10 cellular contexts compared by ENCODE assay signal in the genomic region with DNA sequence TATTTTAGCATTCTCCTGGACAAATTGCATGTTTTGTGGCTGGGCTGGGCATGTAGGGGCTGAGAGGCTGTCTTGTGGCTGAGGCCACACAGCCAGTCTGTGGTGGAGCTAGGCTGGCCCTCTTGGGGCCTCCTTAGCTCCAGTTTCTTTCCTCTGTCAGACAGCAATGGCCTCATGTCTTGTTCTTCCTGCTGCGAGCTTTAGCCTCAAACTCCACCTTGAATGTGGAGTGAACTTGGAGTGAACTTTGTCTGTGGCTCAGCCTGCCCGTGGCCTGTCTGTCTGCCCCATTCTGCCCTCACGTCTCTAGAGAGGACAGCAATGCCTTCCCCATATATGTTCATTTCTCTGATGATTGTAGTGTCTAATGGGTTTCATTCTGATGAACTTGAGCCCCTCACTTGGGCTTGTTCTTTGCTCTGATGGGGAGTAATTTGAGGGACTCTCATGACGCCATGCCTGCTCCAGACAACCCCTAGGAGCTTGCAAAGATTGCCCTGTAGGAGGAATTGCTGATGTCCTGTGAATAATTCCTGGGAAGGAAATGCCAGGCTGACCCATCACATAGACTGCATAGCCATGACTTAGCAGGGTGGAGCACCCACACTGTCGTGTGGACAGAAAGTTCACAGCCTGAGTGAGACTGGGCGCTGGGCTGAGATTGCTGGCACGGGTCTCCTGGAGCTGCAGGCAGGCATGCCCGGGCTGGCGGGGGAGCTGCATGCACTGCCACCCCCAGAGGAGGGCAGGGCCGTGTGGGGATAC. TPM values are rescaled to one million over a fixed set of nuclear protein-coding genes. Genes with fewer than 3 reads are reported as not detected.
DNase-seq lines count a peak whose midpoint lies in the region; ATAC-seq and TF ChIP-seq lines count a peak whose summit lies in the region.
"Had no signal": no experiment of that assay in that cellular context is flagged by ENCODE, and none has a peak within 500 bp of the region (broad histone marks: within the 10 kb centered on the region; RNA-seq: fewer than 3 reads in every experiment).

No MANE protein-coding gene starts in this region.

- TF ChIP-seq CTCF in Peyer's patch (IDR thresholded peaks at IDR 0.05) (peak in 1 of 6 experiments; percentile 12), fibroblast of lung (conservative IDR thresholded peaks at IDR 0.05 in 1 of 2, IDR thresholded peaks at IDR 0.05 in 1 of 2; ENCODE audit: low read depth in 1 of 2, low read length in 2 of 2) (no peak), GM13977 (IDR thresholded peaks at IDR 0.05; ENCODE audit: extremely low read depth, insufficient read depth, missing control alignments) (no peak), vagina (IDR thresholded peaks at IDR 0.05) (no peak)

- no peak overlapping the region for H3K4me3 ChIP-seq in Peyer's patch
- H3K4me3 ChIP-seq in fibroblast of lung (replicated peaks in 1 of 4; ENCODE audit: control extremely low read depth in 1 of 4, insufficient read depth in 1 of 4, low read depth in 3 of 4, low read length in 4 of 4), result no peak overlapping the region
- H3K4me3 ChIP-seq in skeletal muscle satellite cell (ENCODE audit: low read length), result peak overlapping the region; percentile 10
- H3K4me3 ChIP-seq in vagina, result no peak overlapping the region

- H3K4me1 ChIP-seq in Peyer's patch (peaks cover 0 to 82% (median 10%) of the 10 kb centered on the region in 4 donors), fibroblast of lung (ENCODE audit: control insufficient read depth, extremely low read depth, insufficient read depth, low read length) (peaks cover 16% of the 10 kb centered on the region), skeletal muscle satellite cell (ENCODE audit: control insufficient read depth, insufficient read depth, low read length) (peaks cover 74% of the 10 kb centered on the region), vagina (peaks cover 67% of the 10 kb centered on the region)

- TF ChIP-seq POLR2A in Peyer's patch (IDR thresholded peaks at IDR 0.05), result no peak
- no peak for TF ChIP-seq POLR2A in vagina (IDR thresholded peaks at IDR 0.05)
- TF ChIP-seq POLR2A in erythroblast (IDR thresholded peaks at IDR 0.05; ENCODE audit: low read length), result no peak

- H3K9ac ChIP-seq in fibroblast of lung (ENCODE audit: insufficient read depth, low read length) (no peak overlapping the region), skeletal muscle satellite cell (ENCODE audit: low read depth, low read length) (peak overlapping the region; percentile 77)

- H3K36me3 ChIP-seq in Peyer's patch, result no peaks in the 10 kb centered on the region
- no peaks in the 10 kb centered on the region for H3K36me3 ChIP-seq in fibroblast of lung (ENCODE audit: control insufficient read depth, insufficient read depth, low read length)
- H3K36me3 ChIP-seq in skeletal muscle satellite cell (ENCODE audit: insufficient read depth, low read length), result peaks cover 4% of the 10 kb centered on the region
- no peaks in the 10 kb centered on the region for H3K36me3 ChIP-seq in vagina

- H3K9me3 ChIP-seq in Peyer's patch, result no peaks in the 10 kb centered on the region
- no peaks in the 10 kb centered on the region for H3K9me3 ChIP-seq in fibroblast of lung (ENCODE audit: control insufficient read depth, insufficient read depth, low read depth, low read length)
- H3K9me3 ChIP-seq in skeletal muscle satellite cell (replicated peaks; ENCODE audit: low read length), result no peaks in the 10 kb centered on the region
- H3K9me3 ChIP-seq in vagina, result no peaks in the 10 kb centered on the region

- H3K4me2 ChIP-seq in fibroblast of lung (ENCODE audit: extremely low read depth, insufficient read depth, low read length) (no peak overlapping the region), skeletal muscle satellite cell (ENCODE audit: low read length) (peak overlapping the region; percentile 53)

- in situ Hi-C loops in GM13977 (cut with MboI; ENCODE audit: low pct_unique_long_range_greater_than_20kb, low sequenced_read_pairs, unreplicated experiment), result no loop called here

- no peaks in the 10 kb centered on the region for H4K20me1 ChIP-seq in fibroblast of lung (ENCODE audit: control insufficient read depth, extremely low read depth, insufficient read depth, low read length)

- no peaks in the 10 kb centered on the region for H3K27me3 ChIP-seq in Peyer's patch
- H3K27me3 ChIP-seq in fibroblast of lung (ENCODE audit: control insufficient read depth, insufficient read depth, low read length), result no peaks in the 10 kb centered on the region
- H3K27me3 ChIP-seq in skeletal muscle satellite cell (ENCODE audit: control insufficient read depth, insufficient read depth, low read length), result no peaks in the 10 kb centered on the region
- H3K27me3 ChIP-seq in vagina, result no peaks in the 10 kb centered on the region

- intact Hi-C loops in vagina (cut with DNase I), result no loop called here

- DNase-seq in ELR (ENCODE audit: low read depth), result peak; percentile 90
- peak in 1 of 3 donors; percentile 66 for DNase-seq in Peyer's patch
- DNase-seq in fibroblast of lung (ENCODE audit: low read depth in 2 of 2), result peak; percentile 48 to 70
- DNase-seq in GM13977 (ENCODE audit: low spot score), result no peak
- DNase-seq in vagina (ENCODE audit: extremely low spot score in 2 of 2), result no peak
- DNase-seq in erythroblast (lab: John Stamatoyannopoulos, UW), result no peak
- DNase-seq: DMS79 treated with DMSO at 0.1 percent for 48 hours, NCI-H446 had no signal

- H2AFZ ChIP-seq in fibroblast of lung (ENCODE audit: low read length), result no peak overlapping the region

- no peak for ATAC-seq in HG02571 (IDR thresholded peaks at IDR 0.05; ENCODE audit: unreplicated experiment)

- peaks cover 64% of the 10 kb centered on the region for H3K79me2 ChIP-seq in fibroblast of lung (ENCODE audit: control insufficient read depth, insufficient read depth, low read length)

- H3K27ac ChIP-seq in Peyer's patch (peak overlapping the region in 3 of 4 donors; percentile 4 to 63 (median 57)), fibroblast of lung (ENCODE audit: insufficient read depth, low read length) (peak overlapping the region; percentile 52), vagina (no peak overlapping the region)

RNA-seq across cellular contexts. Expression of a gene that starts 42.6 kb away (rescaled TPM):
- total RNA-seq in Peyer's patch (10 to 100 TPM; 30.6 to 59.4 (median 37.8) TPM), fibroblast of lung (16.4 and 19.2 TPM in 2 replicates), vagina (36.3 TPM)
- 19.9 and 24.0 TPM in 2 replicates for polyA plus RNA-seq in fibroblast of lung
- polyA plus RNA-seq in fibroblast of lung (2012), result 10.2 and 11.4 TPM in 2 replicates
- polyA minus RNA-seq in fibroblast of lung (ENCODE audit: low replicate concordance), result 10.2 and 14.3 TPM in 2 replicates
- 43.7 and 51.2 TPM in 2 replicates for total RNA-seq in skeletal muscle satellite cell (2012; rRNA removed)

Comparison
In these comparisons a context has a peak if more than half of its experiments do, and no peak if none do; other contexts are left out.
1. DNase-seq: peak in ELR (single experiment) and fibroblast of lung (2 of 2); none in GM13977 (single experiment), vagina (0 of 2) and erythroblast (0 of 2).